Comparison of ENCODE assay signal across 1 cellular context in the genomic region with DNA sequence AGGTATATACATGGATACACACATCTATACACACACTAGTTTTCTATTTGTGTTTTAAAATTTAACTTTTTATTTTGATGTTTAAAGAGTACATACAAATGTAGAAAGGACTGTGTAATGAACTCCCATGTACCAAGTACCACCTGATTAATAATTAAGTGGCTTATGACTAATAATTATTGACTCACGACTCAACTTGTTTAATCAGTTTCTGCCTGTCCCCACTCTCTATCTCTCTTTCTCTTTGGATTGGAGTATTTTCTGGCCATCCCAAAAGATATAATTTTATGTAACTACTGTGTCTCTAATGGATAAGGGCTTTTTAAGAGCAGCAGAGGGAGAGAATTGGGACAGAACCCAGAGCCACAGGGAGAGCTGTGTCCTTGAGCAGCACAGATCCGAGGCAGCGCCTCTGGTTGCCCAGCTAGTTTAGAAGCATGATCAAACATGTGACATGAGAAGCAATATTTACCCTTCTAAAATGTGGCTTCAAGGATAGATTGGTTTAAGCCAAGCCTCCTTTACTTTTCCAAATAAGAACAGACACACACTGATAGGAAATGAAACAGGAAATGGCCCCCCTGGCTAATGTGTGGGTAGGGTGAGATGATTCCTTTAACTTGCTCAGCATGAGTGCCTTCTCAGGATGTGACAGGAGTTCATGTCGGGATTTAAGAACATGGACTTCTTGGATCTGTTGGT.
TF ChIP-seq lines count a peak whose summit lies in the region.

No MANE protein-coding gene starts in this region.

TF ChIP-seq in HCT116, 20 proteins besides CTCF, POLR2A, EP300 and RAD21 (continued from another document):
- no peak for TF ChIP-seq YY1 (IDR thresholded peaks at IDR 0.05; ENCODE audit: extremely low read depth, insufficient replicate concordance, low read depth, low read length)
- no peak for TF ChIP-seq EGR1 (IDR thresholded peaks at IDR 0.05; ENCODE audit: low read depth)
- TF ChIP-seq JUND (IDR thresholded peaks at IDR 0.05) = no peak
- no peak for TF ChIP-seq ELF1 (IDR thresholded peaks at IDR 0.05; ENCODE audit: borderline replicate concordance, low read depth)
- TF ChIP-seq, protein P1, sequence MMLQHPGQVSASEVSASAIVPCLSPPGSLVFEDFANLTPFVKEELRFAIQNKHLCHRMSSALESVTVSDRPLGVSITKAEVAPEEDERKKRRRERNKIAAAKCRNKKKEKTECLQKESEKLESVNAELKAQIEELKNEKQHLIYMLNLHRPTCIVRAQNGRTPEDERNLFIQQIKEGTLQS (IDR thresholded peaks at IDR 0.05) = no peak
- TF ChIP-seq, protein P2, sequence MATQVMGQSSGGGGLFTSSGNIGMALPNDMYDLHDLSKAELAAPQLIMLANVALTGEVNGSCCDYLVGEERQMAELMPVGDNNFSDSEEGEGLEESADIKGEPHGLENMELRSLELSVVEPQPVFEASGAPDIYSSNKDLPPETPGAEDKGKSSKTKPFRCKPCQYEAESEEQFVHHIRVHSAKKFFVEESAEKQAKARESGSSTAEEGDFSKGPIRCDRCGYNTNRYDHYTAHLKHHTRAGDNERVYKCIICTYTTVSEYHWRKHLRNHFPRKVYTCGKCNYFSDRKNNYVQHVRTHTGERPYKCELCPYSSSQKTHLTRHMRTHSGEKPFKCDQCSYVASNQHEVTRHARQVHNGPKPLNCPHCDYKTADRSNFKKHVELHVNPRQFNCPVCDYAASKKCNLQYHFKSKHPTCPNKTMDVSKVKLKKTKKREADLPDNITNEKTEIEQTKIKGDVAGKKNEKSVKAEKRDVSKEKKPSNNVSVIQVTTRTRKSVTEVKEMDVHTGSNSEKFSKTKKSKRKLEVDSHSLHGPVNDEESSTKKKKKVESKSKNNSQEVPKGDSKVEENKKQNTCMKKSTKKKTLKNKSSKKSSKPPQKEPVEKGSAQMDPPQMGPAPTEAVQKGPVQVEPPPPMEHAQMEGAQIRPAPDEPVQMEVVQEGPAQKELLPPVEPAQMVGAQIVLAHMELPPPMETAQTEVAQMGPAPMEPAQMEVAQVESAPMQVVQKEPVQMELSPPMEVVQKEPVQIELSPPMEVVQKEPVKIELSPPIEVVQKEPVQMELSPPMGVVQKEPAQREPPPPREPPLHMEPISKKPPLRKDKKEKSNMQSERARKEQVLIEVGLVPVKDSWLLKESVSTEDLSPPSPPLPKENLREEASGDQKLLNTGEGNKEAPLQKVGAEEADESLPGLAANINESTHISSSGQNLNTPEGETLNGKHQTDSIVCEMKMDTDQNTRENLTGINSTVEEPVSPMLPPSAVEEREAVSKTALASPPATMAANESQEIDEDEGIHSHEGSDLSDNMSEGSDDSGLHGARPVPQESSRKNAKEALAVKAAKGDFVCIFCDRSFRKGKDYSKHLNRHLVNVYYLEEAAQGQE (IDR thresholded peaks at IDR 0.05; ENCODE audit: low read depth) = no peak
- TF ChIP-seq, protein P3, sequence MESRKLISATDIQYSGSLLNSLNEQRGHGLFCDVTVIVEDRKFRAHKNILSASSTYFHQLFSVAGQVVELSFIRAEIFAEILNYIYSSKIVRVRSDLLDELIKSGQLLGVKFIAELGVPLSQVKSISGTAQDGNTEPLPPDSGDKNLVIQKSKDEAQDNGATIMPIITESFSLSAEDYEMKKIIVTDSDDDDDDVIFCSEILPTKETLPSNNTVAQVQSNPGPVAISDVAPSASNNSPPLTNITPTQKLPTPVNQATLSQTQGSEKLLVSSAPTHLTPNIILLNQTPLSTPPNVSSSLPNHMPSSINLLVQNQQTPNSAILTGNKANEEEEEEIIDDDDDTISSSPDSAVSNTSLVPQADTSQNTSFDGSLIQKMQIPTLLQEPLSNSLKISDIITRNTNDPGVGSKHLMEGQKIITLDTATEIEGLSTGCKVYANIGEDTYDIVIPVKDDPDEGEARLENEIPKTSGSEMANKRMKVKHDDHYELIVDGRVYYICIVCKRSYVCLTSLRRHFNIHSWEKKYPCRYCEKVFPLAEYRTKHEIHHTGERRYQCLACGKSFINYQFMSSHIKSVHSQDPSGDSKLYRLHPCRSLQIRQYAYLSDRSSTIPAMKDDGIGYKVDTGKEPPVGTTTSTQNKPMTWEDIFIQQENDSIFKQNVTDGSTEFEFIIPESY (IDR thresholded peaks at IDR 0.05; ENCODE audit: extremely low read depth, insufficient replicate concordance, low read length) = no peak
- no peak for TF ChIP-seq CEBPB (IDR thresholded peaks at IDR 0.05; ENCODE audit: low read depth)
- TF ChIP-seq SIN3A (IDR thresholded peaks at IDR 0.05; ENCODE audit: low read depth) = no peak
- TF ChIP-seq ZFX (IDR thresholded peaks at IDR 0.05) = no peak
- TF ChIP-seq ZNF274 (IDR thresholded peaks at IDR 0.05; ENCODE audit: low read depth, low read length) = no peak
- TF ChIP-seq EZH2 (IDR thresholded peaks at IDR 0.05) = no peak
